Comparison of ENCODE assay signal across 1 cellular context in the genomic region with DNA sequence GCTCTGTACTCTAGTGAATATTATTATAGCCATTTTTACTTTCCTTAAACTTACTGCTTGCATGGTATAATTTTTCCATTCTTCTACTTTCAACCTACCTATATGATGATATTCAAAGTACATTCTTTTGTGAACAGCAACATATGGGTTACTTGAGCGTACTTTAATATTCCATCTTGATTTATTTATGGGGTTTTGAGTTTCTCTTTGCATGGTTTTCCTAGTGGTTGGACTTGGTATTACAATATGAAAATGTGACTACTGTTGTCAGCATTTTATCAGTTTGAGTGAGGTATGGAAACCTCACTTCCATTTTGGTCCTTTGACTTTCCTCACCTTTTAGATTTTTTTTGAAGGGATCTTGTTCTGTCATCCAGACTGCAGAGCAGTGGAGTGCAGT.
TF ChIP-seq lines count a peak whose summit lies in the region.

No MANE protein-coding gene starts in this region.

TF ChIP-seq in GM12878, 131 proteins besides CTCF, POLR2A, EP300 and RAD21 (continued from another document):
- TF ChIP-seq, protein P1, sequence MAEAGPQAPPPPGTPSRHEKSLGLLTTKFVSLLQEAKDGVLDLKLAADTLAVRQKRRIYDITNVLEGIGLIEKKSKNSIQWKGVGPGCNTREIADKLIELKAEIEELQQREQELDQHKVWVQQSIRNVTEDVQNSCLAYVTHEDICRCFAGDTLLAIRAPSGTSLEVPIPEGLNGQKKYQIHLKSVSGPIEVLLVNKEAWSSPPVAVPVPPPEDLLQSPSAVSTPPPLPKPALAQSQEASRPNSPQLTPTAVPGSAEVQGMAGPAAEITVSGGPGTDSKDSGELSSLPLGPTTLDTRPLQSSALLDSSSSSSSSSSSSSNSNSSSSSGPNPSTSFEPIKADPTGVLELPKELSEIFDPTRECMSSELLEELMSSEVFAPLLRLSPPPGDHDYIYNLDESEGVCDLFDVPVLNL (IDR thresholded peaks at IDR 0.05; ENCODE audit: low read depth, low read length): no peak
- no peak for TF ChIP-seq POLR2AphosphoS5 (IDR thresholded peaks at IDR 0.05; ENCODE audit: low read length)
- TF ChIP-seq, protein P2, sequence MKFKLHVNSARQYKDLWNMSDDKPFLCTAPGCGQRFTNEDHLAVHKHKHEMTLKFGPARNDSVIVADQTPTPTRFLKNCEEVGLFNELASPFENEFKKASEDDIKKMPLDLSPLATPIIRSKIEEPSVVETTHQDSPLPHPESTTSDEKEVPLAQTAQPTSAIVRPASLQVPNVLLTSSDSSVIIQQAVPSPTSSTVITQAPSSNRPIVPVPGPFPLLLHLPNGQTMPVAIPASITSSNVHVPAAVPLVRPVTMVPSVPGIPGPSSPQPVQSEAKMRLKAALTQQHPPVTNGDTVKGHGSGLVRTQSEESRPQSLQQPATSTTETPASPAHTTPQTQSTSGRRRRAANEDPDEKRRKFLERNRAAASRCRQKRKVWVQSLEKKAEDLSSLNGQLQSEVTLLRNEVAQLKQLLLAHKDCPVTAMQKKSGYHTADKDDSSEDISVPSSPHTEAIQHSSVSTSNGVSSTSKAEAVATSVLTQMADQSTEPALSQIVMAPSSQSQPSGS (IDR thresholded peaks at IDR 0.05; ENCODE audit: low read length): no peak
- no peak for TF ChIP-seq LARP7 (IDR thresholded peaks at IDR 0.05)
- TF ChIP-seq, protein P3, sequence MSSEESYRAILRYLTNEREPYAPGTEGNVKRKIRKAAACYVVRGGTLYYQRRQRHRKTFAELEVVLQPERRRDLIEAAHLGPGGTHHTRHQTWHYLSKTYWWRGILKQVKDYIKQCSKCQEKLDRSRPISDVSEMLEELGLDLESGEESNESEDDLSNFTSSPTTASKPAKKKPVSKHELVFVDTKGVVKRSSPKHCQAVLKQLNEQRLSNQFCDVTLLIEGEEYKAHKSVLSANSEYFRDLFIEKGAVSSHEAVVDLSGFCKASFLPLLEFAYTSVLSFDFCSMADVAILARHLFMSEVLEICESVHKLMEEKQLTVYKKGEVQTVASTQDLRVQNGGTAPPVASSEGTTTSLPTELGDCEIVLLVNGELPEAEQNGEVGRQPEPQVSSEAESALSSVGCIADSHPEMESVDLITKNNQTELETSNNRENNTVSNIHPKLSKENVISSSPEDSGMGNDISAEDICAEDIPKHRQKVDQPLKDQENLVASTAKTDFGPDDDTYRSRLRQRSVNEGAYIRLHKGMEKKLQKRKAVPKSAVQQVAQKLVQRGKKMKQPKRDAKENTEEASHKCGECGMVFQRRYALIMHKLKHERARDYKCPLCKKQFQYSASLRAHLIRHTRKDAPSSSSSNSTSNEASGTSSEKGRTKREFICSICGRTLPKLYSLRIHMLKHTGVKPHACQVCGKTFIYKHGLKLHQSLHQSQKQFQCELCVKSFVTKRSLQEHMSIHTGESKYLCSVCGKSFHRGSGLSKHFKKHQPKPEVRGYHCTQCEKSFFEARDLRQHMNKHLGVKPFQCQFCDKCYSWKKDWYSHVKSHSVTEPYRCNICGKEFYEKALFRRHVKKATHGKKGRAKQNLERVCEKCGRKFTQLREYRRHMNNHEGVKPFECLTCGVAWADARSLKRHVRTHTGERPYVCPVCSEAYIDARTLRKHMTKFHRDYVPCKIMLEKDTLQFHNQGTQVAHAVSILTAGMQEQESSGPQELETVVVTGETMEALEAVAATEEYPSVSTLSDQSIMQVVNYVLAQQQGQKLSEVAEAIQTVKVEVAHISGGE (CRISPR knock-in tag; IDR thresholded peaks at IDR 0.05): no peak
- TF ChIP-seq, protein P4, sequence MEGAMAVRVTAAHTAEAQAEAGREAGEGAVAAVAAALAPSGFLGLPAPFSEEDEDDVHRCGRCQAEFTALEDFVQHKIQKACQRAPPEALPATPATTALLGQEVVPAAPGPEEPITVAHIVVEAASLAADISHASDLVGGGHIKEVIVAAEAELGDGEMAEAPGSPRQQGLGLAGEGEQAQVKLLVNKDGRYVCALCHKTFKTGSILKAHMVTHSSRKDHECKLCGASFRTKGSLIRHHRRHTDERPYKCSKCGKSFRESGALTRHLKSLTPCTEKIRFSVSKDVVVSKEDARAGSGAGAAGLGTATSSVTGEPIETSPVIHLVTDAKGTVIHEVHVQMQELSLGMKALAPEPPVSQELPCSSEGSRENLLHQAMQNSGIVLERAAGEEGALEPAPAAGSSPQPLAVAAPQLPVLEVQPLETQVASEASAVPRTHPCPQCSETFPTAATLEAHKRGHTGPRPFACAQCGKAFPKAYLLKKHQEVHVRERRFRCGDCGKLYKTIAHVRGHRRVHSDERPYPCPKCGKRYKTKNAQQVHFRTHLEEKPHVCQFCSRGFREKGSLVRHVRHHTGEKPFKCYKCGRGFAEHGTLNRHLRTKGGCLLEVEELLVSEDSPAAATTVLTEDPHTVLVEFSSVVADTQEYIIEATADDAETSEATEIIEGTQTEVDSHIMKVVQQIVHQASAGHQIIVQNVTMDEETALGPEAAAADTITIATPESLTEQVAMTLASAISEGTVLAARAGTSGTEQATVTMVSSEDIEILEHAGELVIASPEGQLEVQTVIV (IDR thresholded peaks at IDR 0.05; ENCODE audit: borderline replicate concordance, partially characterized antibody): no peak
- TF ChIP-seq, protein P5, sequence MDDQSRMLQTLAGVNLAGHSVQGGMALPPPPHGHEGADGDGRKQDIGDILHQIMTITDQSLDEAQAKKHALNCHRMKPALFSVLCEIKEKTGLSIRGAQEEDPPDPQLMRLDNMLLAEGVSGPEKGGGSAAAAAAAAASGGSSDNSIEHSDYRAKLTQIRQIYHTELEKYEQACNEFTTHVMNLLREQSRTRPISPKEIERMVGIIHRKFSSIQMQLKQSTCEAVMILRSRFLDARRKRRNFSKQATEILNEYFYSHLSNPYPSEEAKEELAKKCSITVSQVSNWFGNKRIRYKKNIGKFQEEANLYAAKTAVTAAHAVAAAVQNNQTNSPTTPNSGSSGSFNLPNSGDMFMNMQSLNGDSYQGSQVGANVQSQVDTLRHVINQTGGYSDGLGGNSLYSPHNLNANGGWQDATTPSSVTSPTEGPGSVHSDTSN (IDR thresholded peaks at IDR 0.05; ENCODE audit: insufficient replicate concordance, low read depth, low read length): no peak
- no peak for TF ChIP-seq ZZZ3 (IDR thresholded peaks at IDR 0.05; ENCODE audit: control insufficient read depth, insufficient read length, low read depth)
- no peak for TF ChIP-seq NR2C2 (IDR thresholded peaks at IDR 0.05; ENCODE audit: borderline replicate concordance, control insufficient read depth, insufficient read length, low read depth)
- TF ChIP-seq ZNF217 (IDR thresholded peaks at IDR 0.05): no peak
- no peak for TF ChIP-seq NRF1 (conservative IDR thresholded peaks at IDR 0.05; ENCODE audit: low read depth, low read length)
